Comparison of ENCODE assay signal across 22 cellular contexts in the genomic region with DNA sequence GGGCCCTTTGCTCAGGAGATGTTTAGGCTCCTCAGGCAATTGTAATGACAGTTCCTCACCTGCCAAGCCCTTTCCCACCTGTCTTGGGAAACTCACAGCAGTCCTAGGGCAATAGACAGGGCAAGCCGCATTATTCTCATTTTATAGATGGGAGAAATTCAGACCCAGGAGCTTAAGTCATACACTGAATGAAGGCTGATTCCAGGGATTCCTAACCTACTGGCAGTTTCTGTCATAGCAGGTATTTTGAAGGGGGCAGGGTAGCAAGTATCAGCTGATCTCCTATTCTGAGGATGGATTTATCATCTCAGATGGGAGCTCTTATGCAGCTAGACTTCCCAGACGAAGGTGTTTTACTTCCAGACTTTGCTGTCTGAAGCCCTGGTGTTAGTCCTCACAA.
DNase-seq lines count a peak whose midpoint lies in the region; ATAC-seq, FAIRE-seq and TF ChIP-seq lines count a peak whose summit lies in the region.
"Had no signal": no experiment of that assay in that cellular context is flagged by ENCODE, and none has a peak within 500 bp of the region (broad histone marks: within the 10 kb centered on the region; RNA-seq: fewer than 3 reads in every experiment).

No MANE protein-coding gene starts in this region.

- no peak for ATAC-seq in HG03280 (IDR thresholded peaks at IDR 0.05; ENCODE audit: unreplicated experiment)
- no peak for ATAC-seq in HG02884 (IDR thresholded peaks at IDR 0.05; ENCODE audit: unreplicated experiment)
- ATAC-seq: heart left ventricle, right cardiac atrium had no signal

- TF ChIP-seq CTCF in RWPE1 (conservative IDR thresholded peaks at IDR 0.05; ENCODE audit: low read depth) (no peak), endothelial cell of umbilical vein (IDR thresholded peaks at IDR 0.05; ENCODE audit: extremely low read depth in 1 of 2, insufficient read depth in 1 of 2, low read depth in 1 of 2, low read length in 2 of 2) (no peak), retinal pigment epithelial cell (conservative IDR thresholded peaks at IDR 0.05; ENCODE audit: low read depth, low read length) (peak; percentile 33)

- intact Hi-C loops in endothelial cell of umbilical vein (cut with micrococcal nuclease) = no loop called here

- peak overlapping the region; percentile 13 for H3K27ac ChIP-seq in RWPE1
- no peak overlapping the region for H3K27ac ChIP-seq in endothelial cell of umbilical vein (ENCODE audit: insufficient read depth, low read depth, low read length)
- H3K27ac ChIP-seq: WERI-Rb-1 had no signal

- H3K9me1 ChIP-seq in endothelial cell of umbilical vein (replicated peaks; ENCODE audit: control insufficient read depth, extremely low read depth, insufficient read depth, low read length) = no peaks in the 10 kb centered on the region

- dilution Hi-C loops in endothelial cell of umbilical vein (cut with MboI; ENCODE audit: extremely low pct_ligation_motif_present, low sequenced_read_pairs) = no loop called here

- POLR2A ChIA-PET in RWPE1 (lab: Yijun Ruan, JAX; ENCODE audit: low non-redundant PET) (no interaction called here), endothelial cell of umbilical vein (lab: Charles Lee) (interaction anchor here (1.3 kb wide), 1 partner anchor 11 kb away, joined by 3 read pairs; no protein-coding TSS in a partner anchor)

- no peaks in the 10 kb centered on the region; the same call in 1 of the 2 replicates for H3K36me3 ChIP-seq in H7 (replicated peaks; ENCODE audit: control insufficient read depth, insufficient read depth, low read length)
- H3K36me3 ChIP-seq in endothelial cell of umbilical vein (ENCODE audit: control insufficient read depth in 2 of 2, extremely low read depth in 1 of 2, insufficient read depth in 2 of 2, low read length in 2 of 2) = peaks cover 0 to 7% of the 10 kb centered on the region in 2 experiments
- H3K36me3 ChIP-seq: tibial nerve, WERI-Rb-1 had no signal

- no peak overlapping the region for H3K4me2 ChIP-seq in endothelial cell of umbilical vein (ENCODE audit: insufficient read depth, low read length)

- H3K79me2 ChIP-seq in endothelial cell of umbilical vein (ENCODE audit: control insufficient read depth, insufficient read depth, low read length) = peaks cover 90% of the 10 kb centered on the region

- H2AFZ ChIP-seq in endothelial cell of umbilical vein (ENCODE audit: low read depth, low read length) = no peak overlapping the region

- H3K4me3 ChIP-seq in H7 (ENCODE audit: insufficient read depth, low read depth, low read length) (no peak overlapping the region), endothelial cell of umbilical vein (replicated peaks in 1 of 3; ENCODE audit: insufficient read depth in 1 of 3, low read depth in 1 of 3, low read length in 3 of 3) (no peak overlapping the region), retinal pigment epithelial cell (ENCODE audit: low read length) (no peak overlapping the region)
- H3K4me3 ChIP-seq: heart left ventricle, tibial nerve had no signal

- FAIRE-seq in endothelial cell of umbilical vein (lab: Jason Lieb, UNC) = no peak
- FAIRE-seq: G401.6, GM19239 had no signal

- H3K9ac ChIP-seq in endothelial cell of umbilical vein (replicated peaks; ENCODE audit: extremely low read depth, insufficient read depth, low read length) = no peak overlapping the region

- H3K4me1 ChIP-seq in endothelial cell of umbilical vein (ENCODE audit: control insufficient read depth, extremely low read depth, insufficient read depth, low read length) = peaks cover 16% of the 10 kb centered on the region
- H3K4me1 ChIP-seq: Caco-2 had no signal

- peak; percentile 35 for DNase-seq in H7
- DNase-seq in RWPE1 (ENCODE audit: low spot score) = no peak
- DNase-seq in endothelial cell of umbilical vein (ENCODE audit: low read depth, low spot score) = no peak
- no peak for DNase-seq in retinal pigment epithelial cell (ENCODE audit: low read depth)
- no peak for DNase-seq in central memory CD4-positive, alpha-beta T cell
- DNase-seq: activated CD4-positive, alpha-beta T cell treated with anti-CD3 and anti-CD28 coated beads, Interleukin-2, amount 50 U/mL, for 4 hours; activated naive CD4-positive, alpha-beta T cell; AML-193; amniotic stem cell; Caco-2; heart left ventricle; KG1; NCI-H2029; Right ventricle myocardium superior; stimulated activated CD4-positive, alpha-beta T cell treated with anti-CD3 and anti-CD28 coated beads, Interleukin-15, amount 100 ng/mL, for 24 hours; WERI-Rb-1 had no signal

- no peaks in the 10 kb centered on the region for H3K9me3 ChIP-seq in endothelial cell of umbilical vein (replicated peaks; ENCODE audit: control insufficient read depth, insufficient read depth, low read length)
- H3K9me3 ChIP-seq: Caco-2, heart left ventricle, tibial nerve had no signal

- CTCF ChIA-PET in RWPE1 (lab: Yijun Ruan, JAX) (interaction anchor here (0.7 to 1.0 kb wide), 2 partner anchors 20 to 126 kb away, joined by 3 to 5 read pairs; a partner anchor contains a TSS), endothelial cell of umbilical vein (lab: Charles Lee) (interaction anchor here (0.8 to 1.1 kb wide), 2 partner anchors 21 to 40 kb away, joined by 3 read pairs; no protein-coding TSS in a partner anchor)

- TF ChIP-seq POLR2A in endothelial cell of umbilical vein (IDR thresholded peaks at IDR 0.05; ENCODE audit: low read depth, low read length) = no peak

- no peaks in the 10 kb centered on the region for H3K27me3 ChIP-seq in H7 (ENCODE audit: control insufficient read depth, insufficient read depth, low read length)
- no peaks in the 10 kb centered on the region for H3K27me3 ChIP-seq in endothelial cell of umbilical vein (ENCODE audit: control insufficient read depth in 2 of 2, insufficient read depth in 2 of 2, low read length in 2 of 2)
- H3K27me3 ChIP-seq: heart left ventricle, tibial nerve had no signal

- peaks cover 2% of the 10 kb centered on the region for H4K20me1 ChIP-seq in endothelial cell of umbilical vein (replicated peaks; ENCODE audit: control insufficient read depth, extremely low read depth, insufficient read depth, low read length)

- BruUV-seq in endothelial cell of umbilical vein (replicated peaks; lab: Mats Ljungman, UMichigan) = no TSS peak

TF ChIP-seq in endothelial cell of umbilical vein, 7 proteins besides CTCF, POLR2A, EP300 and RAD21:
- TF ChIP-seq MYC (IDR thresholded peaks at IDR 0.05; ENCODE audit: low read depth, low read length) = no peak
- TF ChIP-seq JUN (IDR thresholded peaks at IDR 0.05; ENCODE audit: borderline replicate concordance, insufficient read depth, insufficient read length, low read depth) = no peak
- TF ChIP-seq, protein P1, sequence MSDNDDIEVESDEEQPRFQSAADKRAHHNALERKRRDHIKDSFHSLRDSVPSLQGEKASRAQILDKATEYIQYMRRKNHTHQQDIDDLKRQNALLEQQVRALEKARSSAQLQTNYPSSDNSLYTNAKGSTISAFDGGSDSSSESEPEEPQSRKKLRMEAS (IDR thresholded peaks at IDR 0.05; ENCODE audit: insufficient read depth, insufficient read length) = no peak
- TF ChIP-seq GATA2 (IDR thresholded peaks at IDR 0.05; ENCODE audit: insufficient read depth, insufficient read length, low read depth, low read length) = no peak
- peak; percentile 4 for TF ChIP-seq POLR2AphosphoS5 (IDR thresholded peaks at IDR 0.05; ENCODE audit: insufficient read depth, low read depth, low read length)
